In genomic region chr12:75011120-75011519, GRCh38 we compare ENCODE assay signal across 2 cellular contexts.
TF ChIP-seq lines count a peak whose summit lies in the region.

No MANE protein-coding gene starts in this region.

TF ChIP-seq in GM12878, 131 proteins besides CTCF, POLR2A, EP300 and RAD21:
- no peak for TF ChIP-seq NFXL1 (IDR thresholded peaks at IDR 0.05; ENCODE audit: borderline replicate concordance)
- TF ChIP-seq DPF2 (IDR thresholded peaks at IDR 0.05) = peak; percentile 68; the same call in 1 of the 2 replicates
- no peak for TF ChIP-seq BMI1 (IDR thresholded peaks at IDR 0.05; ENCODE audit: borderline replicate concordance)
- TF ChIP-seq MEF2B (IDR thresholded peaks at IDR 0.05; ENCODE audit: partially characterized antibody, poor library complexity, severe bottlenecking) = no peak
- no peak for TF ChIP-seq KDM1A (IDR thresholded peaks at IDR 0.05; ENCODE audit: borderline replicate concordance)
- no peak for TF ChIP-seq NR2C2 (IDR thresholded peaks at IDR 0.05; ENCODE audit: borderline replicate concordance, control insufficient read depth, insufficient read length, low read depth)
- TF ChIP-seq IKZF2 (IDR thresholded peaks at IDR 0.05) = peak in 1 of 2 experiments; percentile 28; a peak in 2 of 4 replicates
- peak; percentile 55; the same call in 1 of the 2 replicates for TF ChIP-seq ATF7 (IDR thresholded peaks at IDR 0.05; ENCODE audit: low read depth)
- peak; percentile 85 for TF ChIP-seq MTA2 (IDR thresholded peaks at IDR 0.05; ENCODE audit: low read depth)
- no peak for TF ChIP-seq ATF2 (IDR thresholded peaks at IDR 0.05; ENCODE audit: low read length)

TF ChIP-seq in HepG2, 621 proteins besides CTCF, POLR2A, EP300 and RAD21:
- TF ChIP-seq ZFP41 (CRISPR knock-in tag; IDR thresholded peaks at IDR 0.05; ENCODE audit: borderline replicate concordance) (no peak), ZNF800 (CRISPR knock-in tag; IDR thresholded peaks at IDR 0.05) (no peak), ZNF564 (CRISPR knock-in tag; IDR thresholded peaks at IDR 0.05) (no peak), JDP2 (CRISPR knock-in tag; IDR thresholded peaks at IDR 0.05; ENCODE audit: borderline replicate concordance) (no peak), SUZ12 (IDR thresholded peaks at IDR 0.05; ENCODE audit: low read depth, low read length) (no peak)
